Comparison of ENCODE assay signal across 17 cellular contexts in genomic region chr2:50953021-50953420, GRCh38.
DNase-seq lines count a peak whose midpoint lies in the region; TF ChIP-seq lines count a peak whose summit lies in the region.
"Had no signal": no experiment of that assay in that cellular context is flagged by ENCODE, and none has a peak within 500 bp of the region (broad histone marks: within the 10 kb centered on the region; RNA-seq: fewer than 3 reads in every experiment).

No MANE protein-coding gene starts in this region.

- H2AFZ ChIP-seq in SK-N-SH (ENCODE audit: low read depth) (no peak overlapping the region), smooth muscle cell (ENCODE audit: low read depth) (no peak overlapping the region)

- H3K9me3 ChIP-seq in SK-N-SH (no peaks in the 10 kb centered on the region), smooth muscle cell (replicated peaks; ENCODE audit: low read depth) (no peaks in the 10 kb centered on the region)
- H3K9me3 ChIP-seq: BLaER1 treated with 17β-estradiol and CSF1 and Interleukin-3, amounts not matched to agents 10 nM and 100 nM; heart left ventricle had no signal

- H3K4me1 ChIP-seq in SK-N-SH (ENCODE audit: control insufficient read depth in 1 of 2, insufficient read depth in 2 of 2, low read depth in 1 of 2, low read length in 1 of 2) (peaks cover 0 to 11% of the 10 kb centered on the region in 2 experiments; a peak in 2 of 4 replicates), smooth muscle cell (ENCODE audit: low read depth) (no peaks in the 10 kb centered on the region)
- H3K4me1 ChIP-seq: BLaER1 treated with 17β-estradiol and CSF1 and Interleukin-3, amounts not matched to agents 10 nM and 100 nM; heart left ventricle had no signal

- no peaks in the 10 kb centered on the region for H3K9me2 ChIP-seq in SK-N-SH

- H4K20me1 ChIP-seq in SK-N-SH (ENCODE audit: insufficient read depth) (no peaks in the 10 kb centered on the region), smooth muscle cell (ENCODE audit: low read depth) (no peaks in the 10 kb centered on the region)
- H4K20me1 ChIP-seq: BLaER1 treated with 17β-estradiol and CSF1 and Interleukin-3, amounts not matched to agents 10 nM and 100 nM had no signal

- no peak overlapping the region for H3K27ac Mint-ChIP-seq in MCF 10A (ENCODE audit: low read depth, unreplicated experiment)
- H3K27ac Mint-ChIP-seq: activated B cell treated with CpG ODN at 0.5 μM for 24 hours; naive B cell; stimulated activated memory B cell treated with anti-CD40 and anti-IgM and Interleukin-4, amounts not matched to agents 10 μg/mL and 1 μg/mL and 100 μg/mL, for 72 hours had no signal

- no peak for TF ChIP-seq EP300 in SK-N-SH (IDR thresholded peaks at IDR 0.05; ENCODE audit: borderline replicate concordance in 1 of 2, low read depth in 1 of 2, low read length in 1 of 2)

- peaks cover 16% of the 10 kb centered on the region for H3K4me1 Mint-ChIP-seq in MCF 10A (ENCODE audit: insufficient read depth, unreplicated experiment)
- H3K4me1 Mint-ChIP-seq: activated B cell treated with CpG ODN at 0.5 μM for 24 hours; naive B cell; stimulated activated memory B cell treated with anti-CD40 and anti-IgM and Interleukin-4, amounts not matched to agents 10 μg/mL and 1 μg/mL and 100 μg/mL, for 72 hours had no signal

- H3K4me3 ChIP-seq in NB4 (ENCODE audit: low read depth, low read length), result no peak overlapping the region
- H3K4me3 ChIP-seq in SK-N-SH (ENCODE audit: low read depth in 2 of 2, low read length in 1 of 2), result no peak overlapping the region
- no peak overlapping the region for H3K4me3 ChIP-seq in smooth muscle cell
- H3K4me3 ChIP-seq: BLaER1 treated with 17β-estradiol and CSF1 and Interleukin-3, amounts not matched to agents 10 nM and 100 nM; dorsolateral prefrontal cortex; heart left ventricle had no signal

- DNase-seq in Caki2 (ENCODE audit: low read depth) (peak; percentile 82), NB4 (ENCODE audit: low read depth) (peak; percentile 2), MCF 10A (ENCODE audit: unreplicated experiment) (peak; percentile 95), glomerular visceral epithelial cell (ENCODE audit: extremely low spot score) (peak; percentile 2), SK-N-SH (no peak), GM10248 (ENCODE audit: extremely low spot score) (no peak), smooth muscle cell (lab: John Stamatoyannopoulos, UW; ENCODE audit: unreplicated experiment) (no peak)
- no peak for DNase-seq in activated effector memory CD4-positive, alpha-beta T cell treated with anti-CD3 and anti-CD28 coated beads, Interleukin-2, amount 50 U/mL, for 16 hours
- DNase-seq: activated B cell treated with CpG ODN at 0.5 μM for 24 hours; dorsolateral prefrontal cortex; GDM1; heart left ventricle; naive B cell; NCI-H1694; stimulated activated CD4-positive, alpha-beta T cell treated with anti-CD3 and anti-CD28 coated beads, Interleukin-4, amount 100 ng/mL, for 24 hours had no signal

- no peaks in the 10 kb centered on the region for H3K9me3 Mint-ChIP-seq in MCF 10A (ENCODE audit: unreplicated experiment)
- H3K9me3 Mint-ChIP-seq: activated B cell treated with CpG ODN at 0.5 μM for 24 hours; stimulated activated memory B cell treated with anti-CD40 and anti-IgM and Interleukin-4, amounts not matched to agents 10 μg/mL and 1 μg/mL and 100 μg/mL, for 72 hours had no signal

- H3F3A ChIP-seq in SK-N-SH (replicated peaks; ENCODE audit: insufficient read depth) (no peaks in the 10 kb centered on the region), smooth muscle cell (ENCODE audit: low read depth) (no peaks in the 10 kb centered on the region)

- H3K9ac ChIP-seq in SK-N-SH (no peak overlapping the region), smooth muscle cell (ENCODE audit: low read depth) (no peak overlapping the region)
- H3K9ac ChIP-seq: BLaER1 treated with 17β-estradiol and CSF1 and Interleukin-3, amounts not matched to agents 10 nM and 100 nM had no signal

- CTCF ChIA-PET in MCF 10A (lab: Yijun Ruan, JAX), result interaction anchor here (1.0 kb wide), 1 partner anchor 424 kb away, joined by 3 read pairs; no protein-coding TSS in a partner anchor
- CTCF ChIA-PET in SK-N-SH (lab: Yijun Ruan, JAX), result no interaction called here
- CTCF ChIA-PET in GM10248 (lab: Yijun Ruan, JAX), result no interaction called here

- intact Hi-C loops in MCF 10A (cut with micrococcal nuclease), result no loop called here

- H3K27ac ChIP-seq in SK-N-SH (ENCODE audit: low read depth in 2 of 2, low read length in 1 of 2) (no peak overlapping the region), smooth muscle cell (ENCODE audit: low read depth) (no peak overlapping the region)
- H3K27ac ChIP-seq: BLaER1 treated with 17β-estradiol and CSF1 and Interleukin-3, amounts not matched to agents 10 nM and 100 nM; dorsolateral prefrontal cortex; heart left ventricle had no signal

- H3K79me2 ChIP-seq in SK-N-SH (ENCODE audit: insufficient read depth) (no peaks in the 10 kb centered on the region), smooth muscle cell (ENCODE audit: low read depth) (no peaks in the 10 kb centered on the region)

- TF ChIP-seq RAD21 in SK-N-SH (IDR thresholded peaks at IDR 0.05; ENCODE audit: low read length), result no peak

- no peaks in the 10 kb centered on the region for H3K27me3 ChIP-seq in SK-N-SH (ENCODE audit: insufficient read depth)
- no peaks in the 10 kb centered on the region for H3K27me3 ChIP-seq in smooth muscle cell (ENCODE audit: low read depth)
- H3K27me3 ChIP-seq: BLaER1 treated with 17β-estradiol and CSF1 and Interleukin-3, amounts not matched to agents 10 nM and 100 nM; dorsolateral prefrontal cortex; heart left ventricle had no signal

- H3K4me2 ChIP-seq in SK-N-SH (no peak overlapping the region), smooth muscle cell (no peak overlapping the region)
- H3K4me2 ChIP-seq: BLaER1 treated with 17β-estradiol and CSF1 and Interleukin-3, amounts not matched to agents 10 nM and 100 nM had no signal

- POLR2A ChIA-PET in MCF 10A (lab: Yijun Ruan, JAX) (interaction anchor here (1.0 kb wide), 1 partner anchor 10 kb away, joined by 3 read pairs; no protein-coding TSS in a partner anchor), SK-N-SH (lab: Yijun Ruan, JAX) (no interaction called here), GM10248 (lab: Yijun Ruan, JAX) (no interaction called here)

- no TSS peak for BruUV-seq in MCF 10A (replicated peaks; lab: Mats Ljungman, UMichigan)

- no peak for TF ChIP-seq CTCF in NB4 (IDR thresholded peaks at IDR 0.05; ENCODE audit: low read depth, low read length)
- TF ChIP-seq CTCF in MCF 10A (IDR thresholded peaks at IDR 0.05; ENCODE audit: unreplicated experiment), result no peak
- TF ChIP-seq CTCF in SK-N-SH (IDR thresholded peaks at IDR 0.05), result no peak
- TF ChIP-seq CTCF in GM10248 (IDR thresholded peaks at IDR 0.05; ENCODE audit: control extremely low read depth, extremely low read depth, low read depth, missing control alignments), result no peak
- no peak for TF ChIP-seq CTCF in smooth muscle cell (IDR thresholded peaks at IDR 0.05; ENCODE audit: borderline replicate concordance, insufficient read depth, poor library complexity, severe bottlenecking)

- in situ Hi-C loops in Caki2 (cut with HindIII; ENCODE audit: low pct_unique_long_range_greater_than_20kb, low sequenced_read_pairs), result no loop called here

- no peaks in the 10 kb centered on the region for H3K27me3 Mint-ChIP-seq in MCF 10A (ENCODE audit: insufficient read depth, unreplicated experiment)
- H3K27me3 Mint-ChIP-seq: activated B cell treated with CpG ODN at 0.5 μM for 24 hours; naive B cell; stimulated activated memory B cell treated with anti-CD40 and anti-IgM and Interleukin-4, amounts not matched to agents 10 μg/mL and 1 μg/mL and 100 μg/mL, for 72 hours had no signal

- no peaks in the 10 kb centered on the region for H3K36me3 Mint-ChIP-seq in MCF 10A (ENCODE audit: insufficient read depth, unreplicated experiment)
- H3K36me3 Mint-ChIP-seq: naive B cell; stimulated activated memory B cell treated with anti-CD40 and anti-IgM and Interleukin-4, amounts not matched to agents 10 μg/mL and 1 μg/mL and 100 μg/mL, for 72 hours had no signal

- H3K4me3 Mint-ChIP-seq in MCF 10A (ENCODE audit: unreplicated experiment), result no peak overlapping the region
- H3K4me3 Mint-ChIP-seq: activated B cell treated with CpG ODN at 0.5 μM for 24 hours; naive B cell; stimulated activated memory B cell treated with anti-CD40 and anti-IgM and Interleukin-4, amounts not matched to agents 10 μg/mL and 1 μg/mL and 100 μg/mL, for 72 hours had no signal

- H3K36me3 ChIP-seq in SK-N-SH (replicated peaks in 1 of 2; ENCODE audit: control insufficient read depth in 1 of 2, insufficient read depth in 2 of 2, low read length in 1 of 2), result no peaks in the 10 kb centered on the region
- H3K36me3 ChIP-seq in smooth muscle cell (ENCODE audit: low read depth), result no peaks in the 10 kb centered on the region
- H3K36me3 ChIP-seq: BLaER1 treated with 17β-estradiol and CSF1 and Interleukin-3, amounts not matched to agents 10 nM and 100 nM; heart left ventricle had no signal

- no peak for TF ChIP-seq POLR2A in NB4 (IDR thresholded peaks at IDR 0.05; ENCODE audit: extremely low read depth, insufficient read length)

TF ChIP-seq in SK-N-SH, 30 proteins besides CTCF, POLR2A, EP300 and RAD21 (continues in another document):
- TF ChIP-seq, protein P1, sequence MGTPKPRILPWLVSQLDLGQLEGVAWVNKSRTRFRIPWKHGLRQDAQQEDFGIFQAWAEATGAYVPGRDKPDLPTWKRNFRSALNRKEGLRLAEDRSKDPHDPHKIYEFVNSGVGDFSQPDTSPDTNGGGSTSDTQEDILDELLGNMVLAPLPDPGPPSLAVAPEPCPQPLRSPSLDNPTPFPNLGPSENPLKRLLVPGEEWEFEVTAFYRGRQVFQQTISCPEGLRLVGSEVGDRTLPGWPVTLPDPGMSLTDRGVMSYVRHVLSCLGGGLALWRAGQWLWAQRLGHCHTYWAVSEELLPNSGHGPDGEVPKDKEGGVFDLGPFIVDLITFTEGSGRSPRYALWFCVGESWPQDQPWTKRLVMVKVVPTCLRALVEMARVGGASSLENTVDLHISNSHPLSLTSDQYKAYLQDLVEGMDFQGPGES (IDR thresholded peaks at IDR 0.05; ENCODE audit: low read depth, low read length), result no peak
- TF ChIP-seq, protein P2, sequence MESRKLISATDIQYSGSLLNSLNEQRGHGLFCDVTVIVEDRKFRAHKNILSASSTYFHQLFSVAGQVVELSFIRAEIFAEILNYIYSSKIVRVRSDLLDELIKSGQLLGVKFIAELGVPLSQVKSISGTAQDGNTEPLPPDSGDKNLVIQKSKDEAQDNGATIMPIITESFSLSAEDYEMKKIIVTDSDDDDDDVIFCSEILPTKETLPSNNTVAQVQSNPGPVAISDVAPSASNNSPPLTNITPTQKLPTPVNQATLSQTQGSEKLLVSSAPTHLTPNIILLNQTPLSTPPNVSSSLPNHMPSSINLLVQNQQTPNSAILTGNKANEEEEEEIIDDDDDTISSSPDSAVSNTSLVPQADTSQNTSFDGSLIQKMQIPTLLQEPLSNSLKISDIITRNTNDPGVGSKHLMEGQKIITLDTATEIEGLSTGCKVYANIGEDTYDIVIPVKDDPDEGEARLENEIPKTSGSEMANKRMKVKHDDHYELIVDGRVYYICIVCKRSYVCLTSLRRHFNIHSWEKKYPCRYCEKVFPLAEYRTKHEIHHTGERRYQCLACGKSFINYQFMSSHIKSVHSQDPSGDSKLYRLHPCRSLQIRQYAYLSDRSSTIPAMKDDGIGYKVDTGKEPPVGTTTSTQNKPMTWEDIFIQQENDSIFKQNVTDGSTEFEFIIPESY (IDR thresholded peaks at IDR 0.05; ENCODE audit: borderline replicate concordance, low read depth), result no peak
- TF ChIP-seq MEF2A (IDR thresholded peaks at IDR 0.05; ENCODE audit: borderline replicate concordance, low read depth), result no peak

Comparison
In these comparisons a context has a peak if more than half of its experiments do, and no peak if none do; other contexts are left out.
1. DNase-seq: peak in Caki2 (single experiment), NB4 (single experiment), MCF 10A (single experiment) and glomerular visceral epithelial cell (single experiment); none in SK-N-SH (single experiment), GM10248 (single experiment), smooth muscle cell (single experiment) and activated effector memory CD4-positive, alpha-beta T cell treated with anti-CD3 and anti-CD28 coated beads, Interleukin-2, amount 50 U/mL, for 16 hours (single experiment).